16 cellular contexts compared by ENCODE assay signal in genomic region chr3:127043731-127044510, GRCh38.
DNase-seq lines count a peak whose midpoint lies in the region; ATAC-seq, FAIRE-seq and TF ChIP-seq lines count a peak whose summit lies in the region.
"Had no signal": no experiment of that assay in that cellular context is flagged by ENCODE, and none has a peak within 500 bp of the region (broad histone marks: within the 10 kb centered on the region; RNA-seq: fewer than 3 reads in every experiment).

No MANE protein-coding gene starts in this region.

- TF ChIP-seq POLR2A in gastroesophageal sphincter (IDR thresholded peaks at IDR 0.05) (no peak), GM12892 (IDR thresholded peaks at IDR 0.05; ENCODE audit: low read depth, low read length) (no peak)

- H3K27me3 ChIP-seq in gastroesophageal sphincter: no peaks in the 10 kb centered on the region
- H3K27me3 ChIP-seq: BLaER1, dorsolateral prefrontal cortex had no signal

- TF ChIP-seq CTCF in RWPE1 (conservative IDR thresholded peaks at IDR 0.05; ENCODE audit: low read depth): no peak
- no peak for TF ChIP-seq CTCF in gastroesophageal sphincter (IDR thresholded peaks at IDR 0.05)

- ATAC-seq in gastroesophageal sphincter (peak; percentile 21), HG03565 (IDR thresholded peaks at IDR 0.05; ENCODE audit: unreplicated experiment) (no peak), GM18909 (IDR thresholded peaks at IDR 0.05; ENCODE audit: poor library complexity, unreplicated experiment) (no peak)

- intact Hi-C loops in posterior vena cava (cut with DNase I): no loop called here

- H3K4me3 ChIP-seq in gastroesophageal sphincter: no peak overlapping the region
- H3K4me3 ChIP-seq: BLaER1, dorsolateral prefrontal cortex had no signal

- H3K36me3 ChIP-seq in gastroesophageal sphincter: no peaks in the 10 kb centered on the region
- H3K36me3 ChIP-seq: BLaER1 had no signal

- POLR2A ChIA-PET in RWPE1 (lab: Yijun Ruan, JAX; ENCODE audit: low non-redundant PET): no interaction called here

- CTCF ChIA-PET in RWPE1 (lab: Yijun Ruan, JAX): interaction anchor here (0.6 kb wide), 1 partner anchor 11 kb away, joined by 3 read pairs; no protein-coding TSS in a partner anchor

- peak overlapping the region; percentile 96 for H3K27ac ChIP-seq in RWPE1
- peak overlapping the region in 3 of 4 donors; percentile 66 to 79 (median 77) for H3K27ac ChIP-seq in gastroesophageal sphincter
- H3K27ac ChIP-seq: BLaER1, dorsolateral prefrontal cortex had no signal

- 58 to 70% methylated on average over 2 to 4 of the region's 7 CpGs for WGBS in gastroesophageal sphincter (ENCODE audit: low coverage in 1 of 2), 2 donors

- FAIRE-seq in frontal cortex (lab: Jason Lieb, UNC) (no peak), GM12892 (lab: Jason Lieb, UNC) (no peak)

- H3K4me1 ChIP-seq in gastroesophageal sphincter: peaks cover 0 to 30% (median 10%) of the 10 kb centered on the region in 3 donors

- TF ChIP-seq EP300 in gastroesophageal sphincter (IDR thresholded peaks at IDR 0.05): no peak

- H3K9me3 ChIP-seq in gastroesophageal sphincter: no peaks in the 10 kb centered on the region

- DNase-seq in ELF-1 (ENCODE audit: low read depth, low spot score) (peak; percentile 27), RWPE1 (ENCODE audit: low spot score) (no peak), posterior vena cava (ENCODE audit: low spot score) (peak; percentile 30), frontal cortex (ENCODE audit: low spot score in 2 of 2) (no peak), GM12892 (ENCODE audit: insufficient read length) (no peak)
- DNase-seq: activated CD4-positive, alpha-beta T cell treated with anti-CD3 and anti-CD28 coated beads, Interleukin-2, amount 50 U/mL, for 1 hour; midbrain; NCI-H1930; NCI-H526; RPMI8226; T-helper 9 cell had no signal

Comparison
In these comparisons a context has a peak if more than half of its experiments do, and no peak if none do; other contexts are left out.
1. DNase-seq: peak in ELF-1 (single experiment) and posterior vena cava (single experiment); none in RWPE1 (single experiment), frontal cortex (0 of 2) and GM12892 (single experiment).